1 cellular context compared by ENCODE assay signal in the genomic region with DNA sequence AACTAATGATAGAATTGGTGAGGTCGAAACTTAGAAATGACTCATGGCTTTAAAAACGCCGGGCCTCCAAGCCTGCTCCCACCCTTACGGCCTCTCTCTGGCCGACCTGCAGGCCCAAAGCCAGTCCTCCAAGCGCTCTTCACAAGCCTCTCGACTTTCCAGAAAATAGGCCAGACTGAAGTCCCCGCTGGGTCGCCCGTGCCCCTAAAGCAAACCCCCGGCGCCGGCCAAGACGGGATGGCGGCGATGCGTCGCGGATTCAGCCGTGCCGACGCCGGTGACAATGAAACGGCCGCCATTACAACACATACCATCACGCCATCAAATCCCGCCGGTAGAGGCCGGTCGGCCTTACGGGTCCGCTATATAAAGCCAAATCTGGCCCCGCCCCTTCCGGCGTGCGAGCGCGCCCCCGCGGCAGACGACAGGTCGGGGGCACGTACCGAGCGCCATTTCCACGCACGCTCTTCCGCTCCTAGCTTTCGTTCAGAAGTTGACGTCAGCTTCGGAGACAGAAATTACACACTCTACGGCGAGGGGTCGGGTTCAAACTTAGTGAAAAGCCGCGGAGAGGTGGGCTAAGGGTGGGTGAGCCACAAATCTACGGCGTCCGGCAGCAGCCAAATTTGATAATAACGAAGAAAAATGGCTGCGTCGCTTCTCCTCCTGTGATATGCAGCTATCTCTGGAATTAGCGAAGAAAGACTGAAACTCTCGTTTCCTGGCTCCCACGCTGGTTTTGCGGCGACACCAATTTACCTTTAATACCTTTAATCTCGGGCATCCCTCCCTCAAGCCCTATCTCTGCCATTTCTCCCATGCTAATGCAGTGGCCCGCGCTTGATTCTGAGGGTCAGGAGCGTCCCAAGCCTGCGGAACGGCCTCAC.
A peak's percentile ranks its signal among the peaks of the same experiment; 100 is the strongest.
TF ChIP-seq lines count a peak whose summit lies in the region.

Gene RPL3, minus strand, starts transcription at position 340 of the 887 bp plus-strand sequence. Its CDS starts 26 bp downstream, at position 314.

TF ChIP-seq in HepG2, 621 proteins besides CTCF, POLR2A, EP300 and RAD21 (continued from another document and continues in another):
- peak; percentile 87; the same call in 1 of the 2 replicates for TF ChIP-seq ZXDC (CRISPR knock-in tag; IDR thresholded peaks at IDR 0.05)
- peak; percentile 59 for TF ChIP-seq KDM5A (IDR thresholded peaks at IDR 0.05; ENCODE audit: borderline replicate concordance, low read length)
- TF ChIP-seq, protein P1, sequence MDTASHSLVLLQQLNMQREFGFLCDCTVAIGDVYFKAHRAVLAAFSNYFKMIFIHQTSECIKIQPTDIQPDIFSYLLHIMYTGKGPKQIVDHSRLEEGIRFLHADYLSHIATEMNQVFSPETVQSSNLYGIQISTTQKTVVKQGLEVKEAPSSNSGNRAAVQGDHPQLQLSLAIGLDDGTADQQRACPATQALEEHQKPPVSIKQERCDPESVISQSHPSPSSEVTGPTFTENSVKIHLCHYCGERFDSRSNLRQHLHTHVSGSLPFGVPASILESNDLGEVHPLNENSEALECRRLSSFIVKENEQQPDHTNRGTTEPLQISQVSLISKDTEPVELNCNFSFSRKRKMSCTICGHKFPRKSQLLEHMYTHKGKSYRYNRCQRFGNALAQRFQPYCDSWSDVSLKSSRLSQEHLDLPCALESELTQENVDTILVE (CRISPR knock-in tag; IDR thresholded peaks at IDR 0.05), result peak; percentile 91
- TF ChIP-seq STAT5B (CRISPR knock-in tag; IDR thresholded peaks at IDR 0.05), result peak; percentile 73; the same call in 1 of the 2 replicates
- TF ChIP-seq TARDBP (CRISPR knock-in tag; IDR thresholded peaks at IDR 0.05), result peak; percentile 83; the same call in 1 of the 2 replicates
- peak; percentile 81; the same call in 1 of the 2 replicates for TF ChIP-seq ETV6 (CRISPR knock-in tag; conservative IDR thresholded peaks at IDR 0.05)
- no peak for TF ChIP-seq DNMT1 (CRISPR knock-in tag; IDR thresholded peaks at IDR 0.05)
- TF ChIP-seq, protein P2, sequence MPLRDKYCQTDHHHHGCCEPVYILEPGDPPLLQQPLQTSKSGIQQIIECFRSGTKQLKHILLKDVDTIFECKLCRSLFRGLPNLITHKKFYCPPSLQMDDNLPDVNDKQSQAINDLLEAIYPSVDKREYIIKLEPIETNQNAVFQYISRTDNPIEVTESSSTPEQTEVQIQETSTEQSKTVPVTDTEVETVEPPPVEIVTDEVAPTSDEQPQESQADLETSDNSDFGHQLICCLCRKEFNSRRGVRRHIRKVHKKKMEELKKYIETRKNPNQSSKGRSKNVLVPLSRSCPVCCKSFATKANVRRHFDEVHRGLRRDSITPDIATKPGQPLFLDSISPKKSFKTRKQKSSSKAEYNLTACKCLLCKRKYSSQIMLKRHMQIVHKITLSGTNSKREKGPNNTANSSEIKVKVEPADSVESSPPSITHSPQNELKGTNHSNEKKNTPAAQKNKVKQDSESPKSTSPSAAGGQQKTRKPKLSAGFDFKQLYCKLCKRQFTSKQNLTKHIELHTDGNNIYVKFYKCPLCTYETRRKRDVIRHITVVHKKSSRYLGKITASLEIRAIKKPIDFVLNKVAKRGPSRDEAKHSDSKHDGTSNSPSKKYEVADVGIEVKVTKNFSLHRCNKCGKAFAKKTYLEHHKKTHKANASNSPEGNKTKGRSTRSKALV (CRISPR knock-in tag; IDR thresholded peaks at IDR 0.05), result no peak
- TF ChIP-seq ZBTB1 (CRISPR knock-in tag; IDR thresholded peaks at IDR 0.05; ENCODE audit: borderline replicate concordance), result no peak
- TF ChIP-seq GPBP1L1 (CRISPR knock-in tag; IDR thresholded peaks at IDR 0.05), result no peak
- TF ChIP-seq ZNF761 (CRISPR knock-in tag; conservative IDR thresholded peaks at IDR 0.05), result no peak; the same call in 1 of the 2 replicates
- TF ChIP-seq ARID4A (CRISPR knock-in tag; IDR thresholded peaks at IDR 0.05; ENCODE audit: borderline replicate concordance), result peak; percentile 82
- TF ChIP-seq, protein P3, sequence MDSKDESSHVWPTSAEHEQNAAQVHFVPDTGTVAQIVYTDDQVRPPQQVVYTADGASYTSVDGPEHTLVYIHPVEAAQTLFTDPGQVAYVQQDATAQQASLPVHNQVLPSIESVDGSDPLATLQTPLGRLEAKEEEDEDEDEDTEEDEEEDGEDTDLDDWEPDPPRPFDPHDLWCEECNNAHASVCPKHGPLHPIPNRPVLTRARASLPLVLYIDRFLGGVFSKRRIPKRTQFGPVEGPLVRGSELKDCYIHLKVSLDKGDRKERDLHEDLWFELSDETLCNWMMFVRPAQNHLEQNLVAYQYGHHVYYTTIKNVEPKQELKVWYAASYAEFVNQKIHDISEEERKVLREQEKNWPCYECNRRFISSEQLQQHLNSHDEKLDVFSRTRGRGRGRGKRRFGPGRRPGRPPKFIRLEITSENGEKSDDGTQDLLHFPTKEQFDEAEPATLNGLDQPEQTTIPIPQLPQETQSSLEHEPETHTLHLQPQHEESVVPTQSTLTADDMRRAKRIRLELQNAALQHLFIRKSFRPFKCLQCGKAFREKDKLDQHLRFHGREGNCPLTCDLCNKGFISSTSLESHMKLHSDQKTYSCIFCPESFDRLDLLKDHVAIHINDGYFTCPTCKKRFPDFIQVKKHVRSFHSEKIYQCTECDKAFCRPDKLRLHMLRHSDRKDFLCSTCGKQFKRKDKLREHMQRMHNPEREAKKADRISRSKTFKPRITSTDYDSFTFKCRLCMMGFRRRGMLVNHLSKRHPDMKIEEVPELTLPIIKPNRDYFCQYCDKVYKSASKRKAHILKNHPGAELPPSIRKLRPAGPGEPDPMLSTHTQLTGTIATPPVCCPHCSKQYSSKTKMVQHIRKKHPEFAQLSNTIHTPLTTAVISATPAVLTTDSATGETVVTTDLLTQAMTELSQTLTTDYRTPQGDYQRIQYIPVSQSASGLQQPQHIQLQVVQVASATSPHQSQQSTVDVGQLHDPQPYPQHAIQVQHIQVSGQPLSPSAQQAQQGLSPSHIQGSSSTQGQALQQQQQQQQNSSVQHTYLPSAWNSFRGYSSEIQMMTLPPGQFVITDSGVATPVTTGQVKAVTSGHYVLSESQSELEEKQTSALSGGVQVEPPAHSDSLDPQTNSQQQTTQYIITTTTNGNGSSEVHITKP (CRISPR knock-in tag; IDR thresholded peaks at IDR 0.05; ENCODE audit: low read depth), result peak; percentile 51; the same call in 1 of the 2 replicates
- TF ChIP-seq CBX5 (CRISPR knock-in tag; IDR thresholded peaks at IDR 0.05; ENCODE audit: borderline replicate concordance), result 0 out of 2 replicates have a peak, but pooled peaks have one; percentile 46
- TF ChIP-seq HCFC1 (IDR thresholded peaks at IDR 0.05; ENCODE audit: low read depth, low read length), result peak; percentile 48; the same call in 1 of the 2 replicates
- no peak for TF ChIP-seq KAT2B (IDR thresholded peaks at IDR 0.05; ENCODE audit: borderline replicate concordance, low read depth, low read length)
- TF ChIP-seq ATF6 (CRISPR knock-in tag; conservative IDR thresholded peaks at IDR 0.05), result 0 out of 2 replicates have a peak, but pooled peaks have one; percentile 20
- TF ChIP-seq ZNF224 (CRISPR knock-in tag; IDR thresholded peaks at IDR 0.05), result 0 out of 2 replicates have a peak, but pooled peaks have one; percentile 44
- TF ChIP-seq ARHGAP35 (CRISPR knock-in tag; IDR thresholded peaks at IDR 0.05; ENCODE audit: borderline replicate concordance), result no peak; the same call in 1 of the 2 replicates
- TF ChIP-seq ZBTB20 (CRISPR knock-in tag; IDR thresholded peaks at IDR 0.05; ENCODE audit: borderline replicate concordance, low read depth), result 0 out of 2 replicates have a peak, but pooled peaks have one; percentile 62
- no peak for TF ChIP-seq ZNF34 (CRISPR knock-in tag; IDR thresholded peaks at IDR 0.05; ENCODE audit: borderline replicate concordance)
- TF ChIP-seq TCF7L2 (IDR thresholded peaks at IDR 0.05; ENCODE audit: low read depth, low read length), result no peak
- no peak for TF ChIP-seq ZMYM3 (CRISPR knock-in tag; IDR thresholded peaks at IDR 0.05)
- TF ChIP-seq ETS1 (CRISPR knock-in tag; IDR thresholded peaks at IDR 0.05), result 0 out of 2 replicates have a peak, but pooled peaks have one; percentile 41
- TF ChIP-seq JUND (CRISPR knock-in tag; IDR thresholded peaks at IDR 0.05), result peak; percentile 83
- TF ChIP-seq BRD4 (CRISPR knock-in tag; IDR thresholded peaks at IDR 0.05), result no peak; the same call in 1 of the 2 replicates
- TF ChIP-seq, protein P4, sequence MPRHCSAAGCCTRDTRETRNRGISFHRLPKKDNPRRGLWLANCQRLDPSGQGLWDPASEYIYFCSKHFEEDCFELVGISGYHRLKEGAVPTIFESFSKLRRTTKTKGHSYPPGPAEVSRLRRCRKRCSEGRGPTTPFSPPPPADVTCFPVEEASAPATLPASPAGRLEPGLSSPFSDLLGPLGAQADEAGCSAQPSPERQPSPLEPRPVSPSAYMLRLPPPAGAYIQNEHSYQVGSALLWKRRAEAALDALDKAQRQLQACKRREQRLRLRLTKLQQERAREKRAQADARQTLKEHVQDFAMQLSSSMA (CRISPR knock-in tag; IDR thresholded peaks at IDR 0.05), result peak; percentile 77; the same call in 1 of the 2 replicates
- TF ChIP-seq ZNF816 (CRISPR knock-in tag; IDR thresholded peaks at IDR 0.05; ENCODE audit: borderline replicate concordance), result peak; percentile 85; the same call in 1 of the 2 replicates
- no peak for TF ChIP-seq NFE2 (CRISPR knock-in tag; IDR thresholded peaks at IDR 0.05)
